29 cellular contexts compared by ENCODE assay signal in the genomic region with DNA sequence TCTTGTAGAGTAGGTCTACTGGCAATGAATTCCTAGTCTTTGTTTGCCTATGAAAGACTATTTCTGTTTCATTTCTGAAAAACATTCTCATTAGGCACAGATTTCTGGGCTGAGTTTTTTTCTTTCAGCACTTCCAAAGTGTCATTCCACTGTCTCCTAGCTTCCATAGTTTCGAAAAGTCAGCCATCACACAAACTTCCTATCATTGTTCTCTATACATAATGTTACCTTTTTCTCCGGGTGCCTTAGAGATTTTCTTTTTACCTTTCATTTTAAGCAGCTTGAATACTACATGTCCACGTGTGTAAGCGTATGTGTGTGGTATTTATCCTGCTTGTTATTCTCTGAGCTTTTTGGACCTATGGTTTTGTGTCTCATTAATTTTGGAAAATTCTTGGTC.
"Had no signal": no experiment of that assay in that cellular context is flagged by ENCODE, and none has a peak within 500 bp of the region (broad histone marks: within the 10 kb centered on the region; RNA-seq: fewer than 3 reads in every experiment).

No MANE protein-coding gene starts in this region.

- H3K4me3 ChIP-seq: coronary artery, dorsolateral prefrontal cortex had no signal

- H3K27ac ChIP-seq: brain microvascular endothelial cell, coronary artery, dorsolateral prefrontal cortex had no signal

- H3K27me3 Mint-ChIP-seq: activated B cell treated with CpG ODN at 0.5 μM for 24 hours; activated CD8-positive, alpha-beta T cell treated with anti-CD3 and anti-CD28 coated beads for 36 hours; activated naive CD8-positive, alpha-beta T cell; activated T-helper 17 cell treated with anti-CD3 and anti-CD28 coated beads, Interleukin-2, amount 50 U/mL, for 72 hours; central memory CD8-positive, alpha-beta T cell; dendritic cell treated with granulocyte-macrophage colony-stimulating factor and Interleukin-4, amounts not matched to agents 40 ng/mL and 50 ng/mL, for 4 days; T-helper 17 cell had no signal

- H3K36me3 ChIP-seq: brain microvascular endothelial cell had no signal

- H3K4me1 Mint-ChIP-seq: activated B cell treated with CpG ODN at 0.5 μM for 24 hours; activated T-helper 17 cell treated with anti-CD3 and anti-CD28 coated beads, Interleukin-2, amount 50 U/mL, for 72 hours had no signal

- H3K4me3 Mint-ChIP-seq: activated B cell treated with CpG ODN at 0.5 μM for 24 hours; activated CD8-positive, alpha-beta T cell treated with anti-CD3 and anti-CD28 coated beads for 36 hours; activated naive CD8-positive, alpha-beta T cell; activated T-cell treated with anti-CD3 and anti-CD28 coated beads, Interleukin-2, amount 50 U/mL, for 4 hours; activated T-helper 17 cell treated with anti-CD3 and anti-CD28 coated beads, Interleukin-2, amount 50 U/mL, for 72 hours; central memory CD8-positive, alpha-beta T cell; dendritic cell treated with granulocyte-macrophage colony-stimulating factor and Interleukin-4, amounts not matched to agents 40 ng/mL and 50 ng/mL, for 4 days; endodermal cell; T-helper 17 cell; T-helper 2 cell treated with Interferon-gamma antibody and Interleukin-4, amounts not matched to agents 5 μg/mL and 100 μg/mL, for 36 hours had no signal

- DNase-seq: activated B cell treated with CpG ODN at 0.5 μM for 24 hours; activated CD4-positive, alpha-beta T cell treated with anti-CD3 and anti-CD28 coated beads for 48 hours; activated CD4-positive, alpha-beta T cell treated with anti-CD3 and anti-CD28 coated beads, Interleukin-2, amount 50 U/mL, for 1 hour; activated CD4-positive, alpha-beta T cell treated with anti-CD3 and anti-CD28 coated beads, Interleukin-2, amount 50 U/mL, for 48 hours; activated CD8-positive, alpha-beta memory T cell treated with anti-CD3 and anti-CD28 coated beads for 24 hours; activated CD8-positive, alpha-beta T cell treated with anti-CD3 and anti-CD28 coated beads for 36 hours; activated effector memory CD4-positive, alpha-beta T cell treated with Interleukin-2 at 50 U/mL for 16 hours; activated gamma-delta T cell treated with Interleukin-2 at 50 U/mL for 16 hours; activated naive CD4-positive, alpha-beta T cell treated with anti-CD3 and anti-CD28 coated beads, Interleukin-2, amount 50 U/mL, for 16 hours; activated naive CD4-positive, alpha-beta T cell treated with Interleukin-2 at 50 U/mL for 16 hours; activated T-cell treated with anti-CD3 and anti-CD28 coated beads, Interleukin-2, amount 50 U/mL, for 4 hours; amniotic stem cell; anterior cingulate cortex; brain microvascular endothelial cell; dorsolateral prefrontal cortex; effector memory CD4-positive, alpha-beta T cell; endodermal cell; foreskin fibroblast; head of caudate nucleus; T-helper 17 cell; T1000 had no signal

- ATAC-seq: activated CD4-positive, CD25-positive, alpha-beta regulatory T cell treated with anti-CD3 and anti-CD28 coated beads, Interleukin-2, amount 50 U/mL, for 24 hours; activated CD8-positive, alpha-beta T cell treated with anti-CD3 and anti-CD28 coated beads for 36 hours; activated T-cell treated with anti-CD3 and anti-CD28 coated beads, Interleukin-2, amount 50 U/mL, for 4 hours; activated T-helper 17 cell treated with anti-CD3 and anti-CD28 coated beads, Interleukin-2, amount 50 U/mL, for 72 hours; esophagus mucosa; T-helper 17 cell had no signal

- H3K27me3 ChIP-seq: brain microvascular endothelial cell, dorsolateral prefrontal cortex had no signal

- H3K27ac Mint-ChIP-seq: activated B cell treated with CpG ODN at 0.5 μM for 24 hours; activated CD8-positive, alpha-beta T cell treated with anti-CD3 and anti-CD28 coated beads for 36 hours; activated naive CD8-positive, alpha-beta T cell; activated T-helper 17 cell treated with anti-CD3 and anti-CD28 coated beads, Interleukin-2, amount 50 U/mL, for 72 hours; dendritic cell treated with granulocyte-macrophage colony-stimulating factor and Interleukin-4, amounts not matched to agents 40 ng/mL and 50 ng/mL, for 4 days; endodermal cell; T-helper 17 cell; T-helper 2 cell treated with Interferon-gamma antibody and Interleukin-4, amounts not matched to agents 5 μg/mL and 100 μg/mL, for 36 hours had no signal

- H3K9me3 Mint-ChIP-seq: activated B cell treated with CpG ODN at 0.5 μM for 24 hours; activated CD8-positive, alpha-beta T cell treated with anti-CD3 and anti-CD28 coated beads for 36 hours; activated T-cell treated with anti-CD3 and anti-CD28 coated beads, Interleukin-2, amount 50 U/mL, for 4 hours; activated T-helper 17 cell treated with anti-CD3 and anti-CD28 coated beads, Interleukin-2, amount 50 U/mL, for 72 hours; central memory CD8-positive, alpha-beta T cell; T-helper 2 cell treated with Interferon-gamma antibody and Interleukin-4, amounts not matched to agents 5 μg/mL and 100 μg/mL, for 36 hours had no signal
